Comparison of ENCODE assay signal across 7 cellular contexts in genomic region chr22:39156093-39156492, GRCh38. TPM values are rescaled to one million over a fixed set of nuclear protein-coding genes. Genes with fewer than 3 reads are reported as not detected.
A peak's percentile ranks its signal among the peaks of the same experiment; 100 is the strongest.
DNase-seq lines count a peak whose midpoint lies in the region; ATAC-seq, FAIRE-seq and TF ChIP-seq lines count a peak whose summit lies in the region.
"Not testable (repeated sequence)": the region's sequence is repeated elsewhere in the genome, so short reads cannot be mapped to it uniquely, and the experiment has no call there.
"Had no signal": no experiment of that assay in that cellular context is flagged by ENCODE, and none has a peak within 500 bp of the region (broad histone marks: within the 10 kb centered on the region; RNA-seq: fewer than 3 reads in every experiment).

No MANE protein-coding gene starts in this region.

- TF ChIP-seq CTCF in K562 (IDR thresholded peaks at IDR 0.05 in 2 of 3, conservative IDR thresholded peaks at IDR 0.05 in 1 of 3; ENCODE audit: insufficient read depth in 2 of 3, low read depth in 1 of 3, low read length in 3 of 3); neural crest cell (conservative IDR thresholded peaks at IDR 0.05); tibial artery (IDR thresholded peaks at IDR 0.05): not testable (repeated sequence)

- peak overlapping the region; percentile 10 for H3K4me3 Mint-ChIP-seq in neural crest cell

- not testable (repeated sequence) for BruUV-seq in K562 (replicated peaks; lab: Mats Ljungman, UMichigan)

- not testable (repeated sequence) for H3K4me3 ChIP-seq in K562, tibial artery

- not testable (repeated sequence) for H3K9me1 ChIP-seq in K562 (ENCODE audit: control insufficient read depth, insufficient read depth, low read length)

- TF ChIP-seq RAD21 in K562 (CRISPR knock-in tag; conservative IDR thresholded peaks at IDR 0.05 in 1 of 2, IDR thresholded peaks at IDR 0.05 in 1 of 2), result not testable (repeated sequence)

- not testable (repeated sequence) for H4K20me1 ChIP-seq in K562 (replicated peaks; ENCODE audit: control insufficient read depth, insufficient read depth, low read length)

- CTCF ChIA-PET in K562 (lab: Yijun Ruan, JAX; ENCODE audit: low intra/inter-chr PET ratio), result not testable (repeated sequence)

- not testable (repeated sequence) for H3K27me3 ChIP-seq in K562 (ENCODE audit: control insufficient read depth in 2 of 2, insufficient read depth in 2 of 2, low read length in 2 of 2); tibial artery

- not testable (repeated sequence) for H3K79me2 ChIP-seq in K562 (ENCODE audit: control insufficient read depth, insufficient read depth, low read length)

- not testable (repeated sequence) for H3K9me3 ChIP-seq in K562 (replicated peaks; ENCODE audit: control insufficient read depth, insufficient read depth, low read depth, low read length); tibial artery

- H3K27me3 Mint-ChIP-seq in neural crest cell (ENCODE audit: low read depth), result peaks cover 62% of the 10 kb centered on the region

- H3K9me3 Mint-ChIP-seq in neural crest cell, result not testable (repeated sequence)

- TF ChIP-seq EP300 in K562 (IDR thresholded peaks at IDR 0.05; ENCODE audit: low read length), result not testable (repeated sequence)

- not testable (repeated sequence) for DNase-seq in K562 (ENCODE audit: extremely low read depth in 1 of 4, low spot score in 3 of 4); neural crest cell (ENCODE audit: low read depth, low spot score)
- DNase-seq in cardiac septum (ENCODE audit: low spot score), result peak; percentile 26
- peak; percentile 47 for DNase-seq in sciatic nerve (ENCODE audit: low spot score)
- DNase-seq in tibial artery, result peak; percentile 21 to 54

- WGBS in K562 (ENCODE audit: insufficient coverage, low coverage, missing lambda C conversion rate), result 84% methylated on average over 4 of the region's 8 CpGs

- H2AFZ ChIP-seq in K562 (ENCODE audit: low read depth, low read length), result peak overlapping the region; percentile 66; the same call in 1 of the 2 replicates

- H3K36me3 Mint-ChIP-seq in neural crest cell (ENCODE audit: low read depth), result not testable (repeated sequence)

- peaks cover 11% of the 10 kb centered on the region for H3K4me1 Mint-ChIP-seq in neural crest cell

- H3K36me3 ChIP-seq in K562 (ENCODE audit: control insufficient read depth, insufficient read depth, low read length); tibial artery: not testable (repeated sequence)

- FAIRE-seq in K562 (lab: Jason Lieb, UNC), result not testable (repeated sequence)

- H3K4me2 ChIP-seq in K562 (ENCODE audit: insufficient read depth, low read length), result not testable (repeated sequence)

- H3K9ac ChIP-seq in K562 (ENCODE audit: insufficient read depth in 1 of 2, low read depth in 2 of 2, low read length in 2 of 2), result not testable (repeated sequence)

- ATAC-seq in K562, sciatic nerve: not testable (repeated sequence)

- H3K27ac ChIP-seq in K562 (ENCODE audit: extremely low read depth, low read depth, low read length); tibial artery: not testable (repeated sequence)

- not testable (repeated sequence) for TF ChIP-seq POLR2A in K562 (conservative IDR thresholded peaks at IDR 0.05)

- POLR2A ChIA-PET in K562 (lab: Yijun Ruan, JAX), result interaction anchor here (0.6 to 0.7 kb wide), 3 partner anchors 62 to 365 kb away, joined by 3 read pairs; no protein-coding TSS in a partner anchor

- H3K4me1 ChIP-seq in K562 (replicated peaks in 1 of 2; ENCODE audit: control insufficient read depth in 2 of 2, insufficient read depth in 2 of 2, low read length in 2 of 2), result peaks cover 0 to 15% of the 10 kb centered on the region in 2 experiments; a peak in 3 of 5 replicates
- peaks cover 0 to 17% (median 7%) of the 10 kb centered on the region in 4 donors for H3K4me1 ChIP-seq in tibial artery

- intact Hi-C loops in K562 (cut with micrococcal nuclease); cardiac septum (cut with DNase I); sciatic nerve (cut with DNase I); tibial artery (cut with DNase I; ENCODE audit: low total_unique reads): not testable (repeated sequence)

- in situ Hi-C loops in K562 (cut with MboI), result not testable (repeated sequence)

- not testable (repeated sequence) for H3K27ac Mint-ChIP-seq in neural crest cell (ENCODE audit: unreplicated experiment)

RNA-seq across cellular contexts. Expression of gene CBX7, which starts 3.6 kb away (rescaled TPM):
- 12.1 and 26.6 TPM in 2 replicates for total RNA-seq in K562 (2011; cell fraction: chromatin; rRNA removed; ENCODE audit: low replicate concordance)
- total RNA-seq in K562 (2011; cell fraction: nucleolus; rRNA removed), result 16.8 and 18.7 TPM in 2 replicates
- 17.3 and 19.4 TPM in 2 replicates for total RNA-seq in K562 (2011; cell fraction: nucleoplasm; rRNA removed)
- total RNA-seq in K562 (2014; rRNA removed), result 2.9 and 5.0 TPM in 2 replicates
- total RNA-seq in K562 (2014; rRNA removed; fragmentation: Illumina TruSeq; extraction: Trizol), result 1.3 and 1.4 TPM in 2 replicates
- total RNA-seq in K562 (2015; rRNA removed; fragmentation: Illumina TruSeq; extraction: Trizol), result 0.83 and 0.87 TPM in 2 replicates
- 4.1 and 4.8 TPM in 2 replicates for total RNA-seq in K562 (2021)
- 3.8 and 4.2 TPM in 2 replicates for polyA plus RNA-seq in K562 (2011; rRNA removed)
- 3.7 and 6.6 TPM in 2 replicates for polyA plus RNA-seq in K562 (2011; cell fraction: cytosol; rRNA removed)
- polyA plus RNA-seq in K562 (2011; cell fraction: nucleus; rRNA removed), result 9.5 and 17.5 TPM in 2 replicates
- polyA plus RNA-seq in K562 (2012), result 2.9 and 5.9 TPM in 2 replicates
- 2.8 and 3.5 TPM in 2 replicates for polyA plus RNA-seq in K562 (2014; fragmentation: Illumina TruSeq; extraction: Trizol)
- polyA plus RNA-seq in K562 (2014; fragmentation: Nextera tagmentation; extraction: Ambion mirVana), result under 1 TPM; 0.04 to 0.13 TPM
- polyA plus RNA-seq in K562 (2014; rRNA removed), result 4.8 and 5.2 TPM in 2 replicates
- 1.6 and 2.9 TPM in 2 replicates for polyA minus RNA-seq in K562 (2011; rRNA and poly(A)+ RNA removed)
- polyA minus RNA-seq in K562 (2011; cell fraction: cytosol; rRNA and poly(A)+ RNA removed), result 1.3 and 4.7 TPM in 2 replicates
- 4.7 and 4.8 TPM in 2 replicates for polyA minus RNA-seq in K562 (2011; cell fraction: nucleus; rRNA and poly(A)+ RNA removed)
- total RNA-seq in cardiac septum, result 89.6 TPM
- 2.3 and 2.4 TPM in 2 replicates for total RNA-seq in neural crest cell
- total RNA-seq in sciatic nerve, result 115 TPM

RNA-seq across cellular contexts. Expression of gene APOBEC3H, which starts 59.0 kb away (rescaled TPM):
- not detected in 2 replicates for total RNA-seq in K562 (2011; cell fraction: chromatin; rRNA removed; ENCODE audit: low replicate concordance)
- total RNA-seq in K562 (2011; cell fraction: nucleolus; rRNA removed), result not detected in 2 replicates
- not detected in 2 replicates for total RNA-seq in K562 (2011; cell fraction: nucleoplasm; rRNA removed)
- not detected in 2 replicates for total RNA-seq in K562 (2014; rRNA removed)
- not detected in 2 replicates for total RNA-seq in K562 (2014; rRNA removed; fragmentation: Illumina TruSeq; extraction: Trizol)
- total RNA-seq in K562 (2015; rRNA removed; fragmentation: Illumina TruSeq; extraction: Trizol), result not detected in 2 replicates
- total RNA-seq in K562 (2021), result not detected in 2 replicates
- polyA plus RNA-seq in K562 (2011; rRNA removed), result not detected in 2 replicates
- polyA plus RNA-seq in K562 (2011; cell fraction: cytosol; rRNA removed), result not detected in 2 replicates
- 0.24 TPM in 2 replicates for polyA plus RNA-seq in K562 (2011; cell fraction: nucleus; rRNA removed)
- 0.08 TPM in 1 of 2 replicates, not detected in the other for polyA plus RNA-seq in K562 (2012)
- polyA plus RNA-seq in K562 (2014; fragmentation: Illumina TruSeq; extraction: Trizol), result not detected in 2 replicates
- polyA plus RNA-seq in K562 (2014; fragmentation: Nextera tagmentation; extraction: Ambion mirVana), result under 1 TPM in 1 of 2 experiments, not detected in 1; 0.10 TPM
- polyA plus RNA-seq in K562 (2014; rRNA removed), result 0.21 TPM in 1 of 2 replicates, not detected in the other
- polyA minus RNA-seq in K562 (2011; rRNA and poly(A)+ RNA removed), result not detected in 2 replicates
- not detected in 2 replicates for polyA minus RNA-seq in K562 (2011; cell fraction: cytosol; rRNA and poly(A)+ RNA removed)
- polyA minus RNA-seq in K562 (2011; cell fraction: nucleus; rRNA and poly(A)+ RNA removed), result not detected in 2 replicates
- not detected for total RNA-seq in cardiac septum
- total RNA-seq in neural crest cell, result not detected in 2 replicates
- total RNA-seq in sciatic nerve, result 1.1 TPM
- total RNA-seq: Caco-2, Calu3 had no signal
